Comparison of ENCODE assay signal across 8 cellular contexts in genomic region chr6:139881728-139882211, GRCh38.
DNase-seq lines count a peak whose midpoint lies in the region; ATAC-seq and TF ChIP-seq lines count a peak whose summit lies in the region.

No MANE protein-coding gene starts in this region.

- intact Hi-C loops in PC-9 (cut with micrococcal nuclease; ENCODE audit: unreplicated experiment), result loop anchor here (5.0 to 10.0 kb wide), 4 partner anchors 83 to 509 kb away; partner anchors contain the start of gene CITED2

- POLR2A ChIA-PET in activated CD4-positive, alpha-beta T cell treated with anti-CD3 and anti-CD28 coated beads, Interleukin-2, amount 10 ng/mL, durations not matched to agents 7 days and 5 days (lab: Charles Lee), result no interaction called here
- POLR2A ChIA-PET in PC-9 (lab: Charles Lee; ENCODE audit: unreplicated experiment), result no interaction called here

- H3K4me2 ChIP-seq in PC-9, result no peak overlapping the region

- CTCF ChIA-PET in activated CD4-positive, alpha-beta T cell treated with anti-CD3 and anti-CD28 coated beads, Interleukin-2, amount 10 ng/mL, durations not matched to agents 7 days and 5 days (lab: Charles Lee), result no interaction called here
- CTCF ChIA-PET in PC-9 (lab: Charles Lee), result no interaction called here

- BruUV-seq in PC-9 (replicated peaks; lab: Mats Ljungman, UMichigan), result no TSS peak

- H3K4me1 Mint-ChIP-seq in activated CD4-positive, alpha-beta T cell treated with anti-CD3 and anti-CD28 coated beads, Interleukin-2, amount 10 ng/mL, durations not matched to agents 7 days and 5 days, result no peaks in the 10 kb centered on the region
- no peaks in the 10 kb centered on the region for H3K4me1 Mint-ChIP-seq in effector memory CD8-positive, alpha-beta T cell (ENCODE audit: low read depth in 2 of 2)
- H3K4me1 Mint-ChIP-seq in mesothelial cell of epicardium, result peaks cover 37% of the 10 kb centered on the region

- no peaks in the 10 kb centered on the region for H3K9me3 Mint-ChIP-seq in activated CD4-positive, alpha-beta T cell treated with anti-CD3 and anti-CD28 coated beads, Interleukin-2, amount 10 ng/mL, durations not matched to agents 7 days and 5 days
- H3K9me3 Mint-ChIP-seq in effector memory CD8-positive, alpha-beta T cell, result no peaks in the 10 kb centered on the region
- H3K9me3 Mint-ChIP-seq in mesothelial cell of epicardium, result no peaks in the 10 kb centered on the region

- no peaks in the 10 kb centered on the region for H3K79me2 ChIP-seq in PC-9 (ENCODE audit: low read depth)

- no peak overlapping the region for H2AFZ ChIP-seq in PC-9

- H3K36me3 Mint-ChIP-seq in activated CD4-positive, alpha-beta T cell treated with anti-CD3 and anti-CD28 coated beads, Interleukin-2, amount 10 ng/mL, durations not matched to agents 7 days and 5 days (ENCODE audit: low read depth), result no peaks in the 10 kb centered on the region
- no peaks in the 10 kb centered on the region for H3K36me3 Mint-ChIP-seq in effector memory CD8-positive, alpha-beta T cell (ENCODE audit: insufficient read depth)
- no peaks in the 10 kb centered on the region for H3K36me3 Mint-ChIP-seq in mesothelial cell of epicardium

- peak; percentile 76 for ATAC-seq in GM21423 (IDR thresholded peaks at IDR 0.05; ENCODE audit: unreplicated experiment)
- peak; percentile 74 for ATAC-seq in HG03571 (IDR thresholded peaks at IDR 0.05; ENCODE audit: unreplicated experiment)
- ATAC-seq in effector memory CD8-positive, alpha-beta T cell (replicated peaks), result peak; percentile 57

- peaks cover 5% of the 10 kb centered on the region; the same call in 1 of the 2 replicates for H3F3A ChIP-seq in PC-9 (ENCODE audit: insufficient read depth, low read depth)

- TF ChIP-seq CTCF in PC-9 (conservative IDR thresholded peaks at IDR 0.05) (peak; percentile 81), mesothelial cell of epicardium (IDR thresholded peaks at IDR 0.05; ENCODE audit: unreplicated experiment) (peak; percentile 63)

- peak; percentile 23 for DNase-seq in activated CD4-positive, alpha-beta T cell treated with anti-CD3 and anti-CD28 coated beads, Interleukin-2, amount 10 ng/mL, durations not matched to agents 7 days and 5 days
- DNase-seq in activated CD4-positive, alpha-beta T cell treated with anti-CD3 and anti-CD28 coated beads for 1 hour, result no peak
- DNase-seq in PC-9, result no peak
- peak; percentile 1 to 33 (median 5) for DNase-seq in effector memory CD8-positive, alpha-beta T cell
- DNase-seq in mesothelial cell of epicardium (ENCODE audit: low spot score in 2 of 2, unreplicated experiment in 2 of 2), result no peak
- no peak for DNase-seq in COLO829 (ENCODE audit: low spot score)

- H4K20me1 ChIP-seq in PC-9 (ENCODE audit: insufficient read depth), result no peaks in the 10 kb centered on the region

- H3K27me3 Mint-ChIP-seq in activated CD4-positive, alpha-beta T cell treated with anti-CD3 and anti-CD28 coated beads, Interleukin-2, amount 10 ng/mL, durations not matched to agents 7 days and 5 days, result no peaks in the 10 kb centered on the region
- H3K27me3 Mint-ChIP-seq in effector memory CD8-positive, alpha-beta T cell, result peaks cover 10 to 24% of the 10 kb centered on the region in 2 donors
- no peaks in the 10 kb centered on the region for H3K27me3 Mint-ChIP-seq in mesothelial cell of epicardium (ENCODE audit: low read depth)

- H3K27ac ChIP-seq in PC-9, result no peak overlapping the region

- no peak overlapping the region for H3K4me3 Mint-ChIP-seq in activated CD4-positive, alpha-beta T cell treated with anti-CD3 and anti-CD28 coated beads, Interleukin-2, amount 10 ng/mL, durations not matched to agents 7 days and 5 days
- H3K4me3 Mint-ChIP-seq in effector memory CD8-positive, alpha-beta T cell, result no peak overlapping the region
- H3K4me3 Mint-ChIP-seq in mesothelial cell of epicardium, result no peak overlapping the region

- H3K9me3 ChIP-seq in PC-9 (ENCODE audit: insufficient read depth, low read depth), result no peaks in the 10 kb centered on the region; the same call in 1 of the 2 replicates

- H3K4me1 ChIP-seq in PC-9 (replicated peaks; ENCODE audit: insufficient read depth), result peaks cover 22% of the 10 kb centered on the region

- H3K4me3 ChIP-seq in PC-9, result no peak overlapping the region

- no peaks in the 10 kb centered on the region for H3K36me3 ChIP-seq in PC-9 (ENCODE audit: low read depth)

- H3K27me3 ChIP-seq in PC-9 (ENCODE audit: insufficient read depth, low read depth), result no peaks in the 10 kb centered on the region

- H3K27ac Mint-ChIP-seq in activated CD4-positive, alpha-beta T cell treated with anti-CD3 and anti-CD28 coated beads, Interleukin-2, amount 10 ng/mL, durations not matched to agents 7 days and 5 days, result no peak overlapping the region
- no peak overlapping the region for H3K27ac Mint-ChIP-seq in effector memory CD8-positive, alpha-beta T cell
- peak overlapping the region; percentile 86 for H3K27ac Mint-ChIP-seq in mesothelial cell of epicardium

- no peaks in the 10 kb centered on the region for H3K9me2 ChIP-seq in PC-9 (ENCODE audit: insufficient read depth)

Comparison
In these comparisons a context has a peak if more than half of its experiments do, and no peak if none do; other contexts are left out.
1. DNase-seq: peak in activated CD4-positive, alpha-beta T cell treated with anti-CD3 and anti-CD28 coated beads, Interleukin-2, amount 10 ng/mL, durations not matched to agents 7 days and 5 days (single experiment) and effector memory CD8-positive, alpha-beta T cell (3 of 3); none in activated CD4-positive, alpha-beta T cell treated with anti-CD3 and anti-CD28 coated beads for 1 hour (single experiment), PC-9 (0 of 2), mesothelial cell of epicardium (0 of 2) and COLO829 (single experiment).
2. Peak in every context shown above with its lines, with median percentiles within 50 percentile points of each other: ATAC-seq.